ENCODE assay signal across 8 cellular contexts in genomic region chr2:237572021-237572741, GRCh38. TPM values are rescaled to one million over a fixed set of nuclear protein-coding genes. Genes with fewer than 3 reads are reported as not detected.
A peak's percentile ranks its signal among the peaks of the same experiment; 100 is the strongest.
DNase-seq lines count a peak whose midpoint lies in the region; ATAC-seq and TF ChIP-seq lines count a peak whose summit lies in the region.

No MANE protein-coding gene starts in this region.

- ATAC-seq in DND-41 (ENCODE audit: insufficient read depth, low read depth), result peak; percentile 99
- peak; percentile 99 for ATAC-seq in SK-N-SH treated with all-trans-retinoic acid at 6 μM for 48 hours

- H3K4me1 Mint-ChIP-seq in activated naive CD4-positive, alpha-beta T cell treated with anti-CD3 and anti-CD28 coated beads, Interleukin-2, amount 10 ng/mL, durations not matched to agents 7 days and 5 days, result no peaks in the 10 kb centered on the region
- H3K4me1 Mint-ChIP-seq in type B pancreatic cell (ENCODE audit: unreplicated experiment), result peaks cover 10% of the 10 kb centered on the region

- H3K27me3 Mint-ChIP-seq in activated naive CD4-positive, alpha-beta T cell treated with anti-CD3 and anti-CD28 coated beads, Interleukin-2, amount 10 ng/mL, durations not matched to agents 7 days and 5 days, result peaks cover 26% of the 10 kb centered on the region
- H3K27me3 Mint-ChIP-seq in type B pancreatic cell, result no peaks in the 10 kb centered on the region

- CTCF ChIA-PET in activated naive CD4-positive, alpha-beta T cell treated with anti-CD3 and anti-CD28 coated beads, Interleukin-2, amount 10 ng/mL, durations not matched to agents 7 days and 5 days (lab: Charles Lee), result interaction anchor here (0.6 to 7.9 kb wide), 39 partner anchors 9 to 486 kb away, joined by 3 to 215 read pairs (median 3); partner anchors contain the start of gene COPS8

- no peak overlapping the region for H3K4me3 ChIP-seq in DND-41 (ENCODE audit: low read depth in 1 of 2, low read length in 2 of 2)

- no peak overlapping the region for H3K27ac Mint-ChIP-seq in activated naive CD4-positive, alpha-beta T cell treated with anti-CD3 and anti-CD28 coated beads, Interleukin-2, amount 10 ng/mL, durations not matched to agents 7 days and 5 days
- H3K27ac Mint-ChIP-seq in type B pancreatic cell, result peak overlapping the region; percentile 70

- H3K4me2 ChIP-seq in DND-41 (ENCODE audit: insufficient read depth, low read length), result no peak overlapping the region

- no peaks in the 10 kb centered on the region for H3K36me3 ChIP-seq in DND-41 (ENCODE audit: insufficient read depth, low read length)

- no peaks in the 10 kb centered on the region for H3K4me1 ChIP-seq in DND-41 (ENCODE audit: insufficient read depth, low read length)

- DNase-seq in DND-41, result peak; percentile 76
- peak; percentile 87 for DNase-seq in H4 (ENCODE audit: low spot score)
- peak; percentile 86 for DNase-seq in MV-4-11 (lab: John Stamatoyannopoulos, UW)
- peak; percentile 90 for DNase-seq in activated naive CD4-positive, alpha-beta T cell treated with anti-CD3 and anti-CD28 coated beads, Interleukin-2, amount 10 ng/mL, durations not matched to agents 7 days and 5 days
- DNase-seq in head of caudate nucleus, result peak; percentile 74 to 96 (median 90)
- peak; percentile 81 for DNase-seq in pons (ENCODE audit: low spot score)
- DNase-seq in type B pancreatic cell (ENCODE audit: extremely low spot score, unreplicated experiment), result peak; percentile 94

- H3K9ac ChIP-seq in DND-41 (ENCODE audit: low read depth, low read length), result no peak overlapping the region

- no peak overlapping the region for H2AFZ ChIP-seq in DND-41 (ENCODE audit: low read depth, low read length)

- no peaks in the 10 kb centered on the region for H3K9me3 Mint-ChIP-seq in activated naive CD4-positive, alpha-beta T cell treated with anti-CD3 and anti-CD28 coated beads, Interleukin-2, amount 10 ng/mL, durations not matched to agents 7 days and 5 days
- peaks cover 5% of the 10 kb centered on the region for H3K9me3 Mint-ChIP-seq in type B pancreatic cell

- TF ChIP-seq CTCF in DND-41 (IDR thresholded peaks at IDR 0.05; ENCODE audit: borderline replicate concordance, extremely low read depth, low read length, poor library complexity, severe bottlenecking) (peak; percentile 99), type B pancreatic cell (conservative IDR thresholded peaks at IDR 0.05) (peak; percentile 99)

- no peaks in the 10 kb centered on the region for H3K27me3 ChIP-seq in DND-41 (ENCODE audit: insufficient read depth, low read length, poor library complexity)

- no peaks in the 10 kb centered on the region for H3K9me3 ChIP-seq in DND-41 (ENCODE audit: insufficient read depth, low read length, severe bottlenecking)

- no peak overlapping the region for H3K4me3 Mint-ChIP-seq in activated naive CD4-positive, alpha-beta T cell treated with anti-CD3 and anti-CD28 coated beads, Interleukin-2, amount 10 ng/mL, durations not matched to agents 7 days and 5 days
- peak overlapping the region; percentile 44 for H3K4me3 Mint-ChIP-seq in type B pancreatic cell

- H3K36me3 Mint-ChIP-seq in activated naive CD4-positive, alpha-beta T cell treated with anti-CD3 and anti-CD28 coated beads, Interleukin-2, amount 10 ng/mL, durations not matched to agents 7 days and 5 days, result no peaks in the 10 kb centered on the region
- H3K36me3 Mint-ChIP-seq in type B pancreatic cell, result no peaks in the 10 kb centered on the region

- no peak overlapping the region for H3K27ac ChIP-seq in DND-41 (ENCODE audit: low read length)

- no peaks in the 10 kb centered on the region for H3K79me2 ChIP-seq in DND-41 (ENCODE audit: insufficient read depth, low read length)

- intact Hi-C loops in head of caudate nucleus (cut with DNase I), result loop anchor here (2.0 kb wide), 1 partner anchor 59 kb away; no protein-coding TSS in a partner anchor

- H4K20me1 ChIP-seq in DND-41 (ENCODE audit: insufficient read depth, low read length), result no peaks in the 10 kb centered on the region

TF ChIP-seq in SK-N-SH treated with all-trans-retinoic acid at 6 μM for 48 hours, 23 proteins besides CTCF, POLR2A, EP300 and RAD21:
- TF ChIP-seq RARB (CRISPR knock-in tag; IDR thresholded peaks at IDR 0.05) (no peak), TOX (CRISPR knock-in tag; IDR thresholded peaks at IDR 0.05; ENCODE audit: borderline replicate concordance) (no peak), CREB5 (CRISPR knock-in tag; IDR thresholded peaks at IDR 0.05; ENCODE audit: low read depth) (no peak), CSDC2 (CRISPR knock-in tag; IDR thresholded peaks at IDR 0.05) (no peak), ZNF565 (CRISPR knock-in tag; conservative IDR thresholded peaks at IDR 0.05; ENCODE audit: low read depth) (no peak), ZC3H10 (CRISPR knock-in tag; IDR thresholded peaks at IDR 0.05) (no peak), ZFP30 (CRISPR knock-in tag; IDR thresholded peaks at IDR 0.05) (no peak)

RNA-seq across cellular contexts. Expression of gene PRLH, which starts 5.8 kb away (rescaled TPM):
- total RNA-seq in H4 (2014; rRNA removed; shearing (Covaris generic)), result not detected in 2 replicates
- not detected in 2 replicates for total RNA-seq in type B pancreatic cell (ENCODE audit: low replicate concordance)

RNA-seq across cellular contexts. Expression of gene RAB17, which starts 18.4 kb away (rescaled TPM):
- not detected in 2 replicates for total RNA-seq in H4 (2014; rRNA removed; shearing (Covaris generic))
- 18.4 and 21.6 TPM in 2 replicates for total RNA-seq in type B pancreatic cell (ENCODE audit: low replicate concordance)

RNA-seq across cellular contexts. Expression of gene LRRFIP1, which starts 55.2 kb away (rescaled TPM):
- 19.0 and 21.5 TPM in 2 replicates for total RNA-seq in H4 (2014; rRNA removed; shearing (Covaris generic))
- total RNA-seq in type B pancreatic cell (ENCODE audit: low replicate concordance), result 53.8 and 73.2 TPM in 2 replicates

Comparison
In these comparisons a context has a peak if more than half of its experiments do, and no peak if none do; other contexts are left out.
1. RNA of gene RAB17, which starts 18.4 kb away (total RNA-seq): 18.4 to 21.6 TPM in type B pancreatic cell; not detected in H4; every median in the first group is over 10 times any median in the second.
2. Peak in every context shown above with its lines, with median percentiles within 50 percentile points of each other: DNase-seq.